1 cellular context compared by ENCODE assay signal in genomic region chr21:17512245-17513213, GRCh38.
TF ChIP-seq lines count a peak whose summit lies in the region.

Gene CXADR, plus strand, starts transcription at chr21:17513043. Its CDS starts 87 bp downstream, at chr21:17513130.

TF ChIP-seq in HepG2, 621 proteins besides CTCF, POLR2A, EP300 and RAD21 (continued from another document and continues in another):
- TF ChIP-seq, protein P1, sequence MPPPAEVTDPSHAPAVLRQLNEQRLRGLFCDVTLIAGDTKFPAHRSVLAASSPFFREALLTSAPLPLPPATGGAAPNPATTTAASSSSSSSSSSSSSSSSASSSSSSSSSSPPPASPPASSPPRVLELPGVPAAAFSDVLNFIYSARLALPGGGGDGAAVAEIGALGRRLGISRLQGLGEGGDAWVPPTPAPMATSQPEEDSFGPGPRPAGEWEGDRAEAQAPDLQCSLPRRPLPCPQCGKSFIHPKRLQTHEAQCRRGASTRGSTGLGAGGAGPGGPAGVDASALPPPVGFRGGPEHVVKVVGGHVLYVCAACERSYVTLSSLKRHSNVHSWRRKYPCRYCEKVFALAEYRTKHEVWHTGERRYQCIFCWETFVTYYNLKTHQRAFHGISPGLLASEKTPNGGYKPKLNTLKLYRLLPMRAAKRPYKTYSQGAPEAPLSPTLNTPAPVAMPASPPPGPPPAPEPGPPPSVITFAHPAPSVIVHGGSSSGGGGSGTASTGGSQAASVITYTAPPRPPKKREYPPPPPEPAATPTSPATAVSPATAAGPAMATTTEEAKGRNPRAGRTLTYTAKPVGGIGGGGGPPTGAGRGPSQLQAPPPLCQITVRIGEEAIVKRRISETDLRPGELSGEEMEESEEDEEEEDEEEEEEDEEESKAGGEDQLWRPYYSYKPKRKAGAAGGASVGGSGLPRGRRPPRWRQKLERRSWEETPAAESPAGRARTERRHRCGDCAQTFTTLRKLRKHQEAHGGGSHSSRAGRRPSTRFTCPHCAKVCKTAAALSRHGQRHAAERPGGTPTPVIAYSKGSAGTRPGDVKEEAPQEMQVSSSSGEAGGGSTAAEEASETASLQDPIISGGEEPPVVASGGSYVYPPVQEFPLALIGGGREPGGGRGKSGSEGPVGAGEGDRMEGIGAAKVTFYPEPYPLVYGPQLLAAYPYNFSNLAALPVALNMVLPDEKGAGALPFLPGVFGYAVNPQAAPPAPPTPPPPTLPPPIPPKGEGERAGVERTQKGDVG (CRISPR knock-in tag; IDR thresholded peaks at IDR 0.05; ENCODE audit: borderline replicate concordance) = peak; percentile 53; the same call in 1 of the 2 replicates
- TF ChIP-seq HNRNPLL (IDR thresholded peaks at IDR 0.05; ENCODE audit: low read depth, low read length, poor library complexity, severe bottlenecking) (peak; percentile 95), NR2F1 (CRISPR knock-in tag; IDR thresholded peaks at IDR 0.05) (peak; percentile 62 to 70; a peak in 3 of 4 replicates), ELF3 (CRISPR knock-in tag; IDR thresholded peaks at IDR 0.05) (peak; percentile 70), CEBPB (IDR thresholded peaks at IDR 0.05; ENCODE audit: borderline replicate concordance, low read depth, low read length) (no peak), TBX3 (IDR thresholded peaks at IDR 0.05; ENCODE audit: borderline replicate concordance) (0 out of 2 replicates have a peak, but pooled peaks have one; percentile 22), ZNF777 (CRISPR knock-in tag; IDR thresholded peaks at IDR 0.05) (no peak; the same call in 1 of the 2 replicates), ZNF883 (CRISPR knock-in tag; IDR thresholded peaks at IDR 0.05; ENCODE audit: not compliant biosample characterization) (peak; percentile 58), HMG20A (CRISPR knock-in tag; IDR thresholded peaks at IDR 0.05; ENCODE audit: borderline replicate concordance) (peak; percentile 28; the same call in 1 of the 2 replicates), FLYWCH1 (CRISPR knock-in tag; IDR thresholded peaks at IDR 0.05) (no peak), GATAD2A (CRISPR knock-in tag; IDR thresholded peaks at IDR 0.05) (peak; percentile 31), AGO2 (optimal IDR thresholded peaks at IDR 0.05; ENCODE audit: low read depth, low read length) (peak; percentile 74), KDM3A (CRISPR knock-in tag; IDR thresholded peaks at IDR 0.05; ENCODE audit: low read depth) (0 out of 2 replicates have a peak, but pooled peaks have one; percentile 36), KMT2A (CRISPR knock-in tag; IDR thresholded peaks at IDR 0.05) (no peak), ATM (IDR thresholded peaks at IDR 0.05; ENCODE audit: borderline replicate concordance) (no peak), BHLHE40 (IDR thresholded peaks at IDR 0.05; ENCODE audit: low read length) (peak; percentile 86), KMT2B (CRISPR knock-in tag; IDR thresholded peaks at IDR 0.05) (peak; percentile 68), ZNF224 (CRISPR knock-in tag; IDR thresholded peaks at IDR 0.05) (no peak), ZMYM4 (CRISPR knock-in tag; IDR thresholded peaks at IDR 0.05) (peak; percentile 78), FOXM1 (CRISPR knock-in tag; IDR thresholded peaks at IDR 0.05) (no peak), CEBPZ (IDR thresholded peaks at IDR 0.05; ENCODE audit: low read length) (no peak), ZNF225 (CRISPR knock-in tag; IDR thresholded peaks at IDR 0.05) (0 out of 2 replicates have a peak, but pooled peaks have one; percentile 82), ZNF256 (CRISPR knock-in tag; conservative IDR thresholded peaks at IDR 0.05) (no peak), ZNF652 (CRISPR knock-in tag; IDR thresholded peaks at IDR 0.05; ENCODE audit: borderline replicate concordance, low read depth) (no peak), NONO (IDR thresholded peaks at IDR 0.05) (no peak), NONO (CRISPR knock-in tag; conservative IDR thresholded peaks at IDR 0.05) (peak; percentile 75), SMAD1 (CRISPR knock-in tag; IDR thresholded peaks at IDR 0.05; ENCODE audit: borderline replicate concordance, low read depth) (peak; percentile 94; the same call in 1 of the 2 replicates), GABPB1 (CRISPR knock-in tag; IDR thresholded peaks at IDR 0.05) (peak; percentile 95), FOSL1 (CRISPR knock-in tag; IDR thresholded peaks at IDR 0.05; ENCODE audit: borderline replicate concordance) (no peak), SRSF4 (IDR thresholded peaks at IDR 0.05; ENCODE audit: low read depth, low read length, poor library complexity, severe bottlenecking) (no peak), REPIN1 (CRISPR knock-in tag; IDR thresholded peaks at IDR 0.05; ENCODE audit: borderline replicate concordance, low read depth) (peak; percentile 90), ZNF124 (CRISPR knock-in tag; IDR thresholded peaks at IDR 0.05) (peak; percentile 16; the same call in 1 of the 2 replicates), SMAD3 (CRISPR knock-in tag; IDR thresholded peaks at IDR 0.05) (no peak), KDM1A (CRISPR knock-in tag; IDR thresholded peaks at IDR 0.05) (peak; percentile 64; the same call in 1 of the 2 replicates), ZNF547 (CRISPR knock-in tag; IDR thresholded peaks at IDR 0.05) (peak; percentile 65), ZNF782 (CRISPR knock-in tag; IDR thresholded peaks at IDR 0.05; ENCODE audit: borderline replicate concordance) (0 out of 2 replicates have a peak, but pooled peaks have one; percentile 26), SRSF1 (optimal IDR thresholded peaks at IDR 0.05; ENCODE audit: low read depth, low read length) (peak; percentile 86), YEATS2 (CRISPR knock-in tag; IDR thresholded peaks at IDR 0.05; ENCODE audit: borderline replicate concordance) (no peak), SETDB1 (CRISPR knock-in tag; IDR thresholded peaks at IDR 0.05; ENCODE audit: borderline replicate concordance) (no peak), GMEB2 (CRISPR knock-in tag; IDR thresholded peaks at IDR 0.05; ENCODE audit: low read depth) (peak; percentile 47; the same call in 1 of the 2 replicates), ZKSCAN5 (CRISPR knock-in tag; IDR thresholded peaks at IDR 0.05) (no peak), ZNF331 (CRISPR knock-in tag; IDR thresholded peaks at IDR 0.05) (peak; percentile 50; the same call in 1 of the 2 replicates), ZNF441 (CRISPR knock-in tag; IDR thresholded peaks at IDR 0.05; ENCODE audit: borderline replicate concordance) (0 out of 2 replicates have a peak, but pooled peaks have one; percentile 14), ZSCAN25 (CRISPR knock-in tag; IDR thresholded peaks at IDR 0.05) (peak; percentile 79; the same call in 1 of the 2 replicates), ZNF83 (CRISPR knock-in tag; IDR thresholded peaks at IDR 0.05; ENCODE audit: borderline replicate concordance) (peak; percentile 67; the same call in 1 of the 2 replicates), SALL2 (CRISPR knock-in tag; IDR thresholded peaks at IDR 0.05) (peak; percentile 93), RXRA (CRISPR knock-in tag; IDR thresholded peaks at IDR 0.05) (peak; percentile 62), NR1H2 (CRISPR knock-in tag; IDR thresholded peaks at IDR 0.05; ENCODE audit: borderline replicate concordance, low read depth) (peak; percentile 46; the same call in 1 of the 2 replicates)
- TF ChIP-seq, protein P2, sequence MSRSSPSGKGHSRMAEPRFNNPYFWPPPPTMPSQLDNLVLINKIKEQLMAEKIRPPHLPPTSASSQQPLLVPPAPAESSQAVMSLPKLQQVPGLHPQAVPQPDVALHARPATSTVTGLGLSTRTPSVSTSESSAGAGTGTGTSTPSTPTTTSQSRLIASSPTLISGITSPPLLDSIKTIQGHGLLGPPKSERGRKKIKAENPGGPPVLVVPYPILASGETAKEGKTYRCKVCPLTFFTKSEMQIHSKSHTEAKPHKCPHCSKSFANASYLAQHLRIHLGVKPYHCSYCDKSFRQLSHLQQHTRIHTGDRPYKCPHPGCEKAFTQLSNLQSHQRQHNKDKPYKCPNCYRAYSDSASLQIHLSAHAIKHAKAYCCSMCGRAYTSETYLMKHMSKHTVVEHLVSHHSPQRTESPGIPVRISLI (CRISPR knock-in tag; IDR thresholded peaks at IDR 0.05; ENCODE audit: borderline replicate concordance) = peak; percentile 48
- TF ChIP-seq, protein P3, sequence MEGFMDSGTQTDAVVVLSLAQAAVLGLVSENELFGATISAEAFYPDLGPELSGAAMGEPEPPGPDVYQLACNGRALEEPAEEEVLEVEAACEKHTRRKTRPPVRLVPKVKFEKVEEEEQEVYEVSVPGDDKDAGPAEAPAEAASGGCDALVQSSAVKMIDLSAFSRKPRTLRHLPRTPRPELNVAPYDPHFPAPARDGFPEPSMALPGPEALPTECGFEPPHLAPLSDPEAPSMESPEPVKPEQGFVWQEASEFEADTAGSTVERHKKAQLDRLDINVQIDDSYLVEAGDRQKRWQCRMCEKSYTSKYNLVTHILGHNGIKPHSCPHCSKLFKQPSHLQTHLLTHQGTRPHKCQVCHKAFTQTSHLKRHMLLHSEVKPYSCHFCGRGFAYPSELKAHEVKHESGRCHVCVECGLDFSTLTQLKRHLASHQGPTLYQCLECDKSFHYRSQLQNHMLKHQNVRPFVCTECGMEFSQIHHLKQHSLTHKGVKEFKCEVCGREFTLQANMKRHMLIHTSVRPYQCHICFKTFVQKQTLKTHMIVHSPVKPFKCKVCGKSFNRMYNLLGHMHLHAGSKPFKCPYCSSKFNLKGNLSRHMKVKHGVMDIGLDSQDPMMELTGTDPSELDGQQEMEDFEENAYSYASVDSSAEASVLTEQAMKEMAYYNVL (CRISPR knock-in tag; IDR thresholded peaks at IDR 0.05; ENCODE audit: borderline replicate concordance) = peak; percentile 72
- TF ChIP-seq, protein P4, sequence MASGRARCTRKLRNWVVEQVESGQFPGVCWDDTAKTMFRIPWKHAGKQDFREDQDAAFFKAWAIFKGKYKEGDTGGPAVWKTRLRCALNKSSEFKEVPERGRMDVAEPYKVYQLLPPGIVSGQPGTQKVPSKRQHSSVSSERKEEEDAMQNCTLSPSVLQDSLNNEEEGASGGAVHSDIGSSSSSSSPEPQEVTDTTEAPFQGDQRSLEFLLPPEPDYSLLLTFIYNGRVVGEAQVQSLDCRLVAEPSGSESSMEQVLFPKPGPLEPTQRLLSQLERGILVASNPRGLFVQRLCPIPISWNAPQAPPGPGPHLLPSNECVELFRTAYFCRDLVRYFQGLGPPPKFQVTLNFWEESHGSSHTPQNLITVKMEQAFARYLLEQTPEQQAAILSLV (CRISPR knock-in tag; IDR thresholded peaks at IDR 0.05; ENCODE audit: borderline replicate concordance) = peak; percentile 48; the same call in 1 of the 2 replicates
- TF ChIP-seq, protein P5, sequence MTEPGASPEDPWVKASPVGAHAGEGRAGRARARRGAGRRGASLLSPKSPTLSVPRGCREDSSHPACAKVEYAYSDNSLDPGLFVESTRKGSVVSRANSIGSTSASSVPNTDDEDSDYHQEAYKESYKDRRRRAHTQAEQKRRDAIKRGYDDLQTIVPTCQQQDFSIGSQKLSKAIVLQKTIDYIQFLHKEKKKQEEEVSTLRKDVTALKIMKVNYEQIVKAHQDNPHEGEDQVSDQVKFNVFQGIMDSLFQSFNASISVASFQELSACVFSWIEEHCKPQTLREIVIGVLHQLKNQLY (CRISPR knock-in tag; IDR thresholded peaks at IDR 0.05) = no peak
- TF ChIP-seq, protein P6, sequence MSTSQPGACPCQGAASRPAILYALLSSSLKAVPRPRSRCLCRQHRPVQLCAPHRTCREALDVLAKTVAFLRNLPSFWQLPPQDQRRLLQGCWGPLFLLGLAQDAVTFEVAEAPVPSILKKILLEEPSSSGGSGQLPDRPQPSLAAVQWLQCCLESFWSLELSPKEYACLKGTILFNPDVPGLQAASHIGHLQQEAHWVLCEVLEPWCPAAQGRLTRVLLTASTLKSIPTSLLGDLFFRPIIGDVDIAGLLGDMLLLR (CRISPR knock-in tag; IDR thresholded peaks at IDR 0.05) = peak; percentile 75; the same call in 1 of the 2 replicates
